ENCODE assay signal across 33 cellular contexts in genomic region chr11:62608776-62609175, GRCh38. TPM values are rescaled to one million over a fixed set of nuclear protein-coding genes. Genes with fewer than 3 reads are reported as not detected.
DNase-seq lines count a peak whose midpoint lies in the region; ATAC-seq, FAIRE-seq and TF ChIP-seq lines count a peak whose summit lies in the region.
"Had no signal": no experiment of that assay in that cellular context is flagged by ENCODE, and none has a peak within 500 bp of the region (broad histone marks: within the 10 kb centered on the region; RNA-seq: fewer than 3 reads in every experiment).

No MANE protein-coding gene starts in this region.

- H3K27ac Mint-ChIP-seq in activated CD8-positive, alpha-beta memory T cell treated with anti-CD3 and anti-CD28 coated beads, Interleukin-2, amount 10 ng/mL, durations not matched to agents 7 days and 5 days = peak overlapping the region; percentile 12
- peak overlapping the region in 4 of 7 donors; percentile 46 to 97 (median 82) for H3K27ac Mint-ChIP-seq in CD14-positive monocyte
- no peak overlapping the region for H3K27ac Mint-ChIP-seq in astrocyte (ENCODE audit: unreplicated experiment)
- H3K27ac Mint-ChIP-seq in osteocyte (ENCODE audit: unreplicated experiment) = peak overlapping the region; percentile 38
- H3K27ac Mint-ChIP-seq: activated naive CD4-positive, alpha-beta T cell treated with anti-CD3 and anti-CD28 coated beads, Interleukin-2, amount 10 ng/mL, durations not matched to agents 7 days and 5 days; progenitor cell of endocrine pancreas had no signal

- H3K4me2 ChIP-seq in astrocyte (ENCODE audit: low read length) = no peak overlapping the region
- H3K4me2 ChIP-seq: A549 had no signal

- no peak overlapping the region for H3K4me3 Mint-ChIP-seq in activated CD8-positive, alpha-beta memory T cell treated with anti-CD3 and anti-CD28 coated beads, Interleukin-2, amount 10 ng/mL, durations not matched to agents 7 days and 5 days
- H3K4me3 Mint-ChIP-seq in CD14-positive monocyte (no peak overlapping the region), astrocyte (ENCODE audit: unreplicated experiment) (peak overlapping the region; percentile 6), osteocyte (ENCODE audit: unreplicated experiment) (no peak overlapping the region)
- H3K4me3 Mint-ChIP-seq: activated CD4-positive, alpha-beta memory T cell treated with anti-CD3 and anti-CD28 coated beads, Interleukin-2, amount 10 ng/mL, durations not matched to agents 7 days and 5 days; activated naive CD4-positive, alpha-beta T cell treated with anti-CD3 and anti-CD28 coated beads, Interleukin-2, amount 10 ng/mL, durations not matched to agents 7 days and 5 days; central memory CD8-positive, alpha-beta T cell had no signal

- intact Hi-C loops in CD14-positive monocyte (cut with micrococcal nuclease) = no loop called here
- intact Hi-C loops in vagina (cut with DNase I) = no loop called here
- intact Hi-C loops in upper lobe of right lung (cut with DNase I) = no loop called here

- FAIRE-seq in astrocyte (lab: Jason Lieb, UNC) = no peak
- FAIRE-seq: A549, frontal cortex, GM19239, urothelium cell line had no signal

- H3K9ac ChIP-seq in astrocyte (ENCODE audit: low read length) = no peak overlapping the region

- peaks cover 51% of the 10 kb centered on the region for H3K4me1 Mint-ChIP-seq in activated CD8-positive, alpha-beta memory T cell treated with anti-CD3 and anti-CD28 coated beads, Interleukin-2, amount 10 ng/mL, durations not matched to agents 7 days and 5 days
- H3K4me1 Mint-ChIP-seq in CD14-positive monocyte (peaks cover 38% of the 10 kb centered on the region), astrocyte (ENCODE audit: low read depth, unreplicated experiment) (peaks cover 13% of the 10 kb centered on the region), osteocyte (ENCODE audit: unreplicated experiment) (peaks cover 19% of the 10 kb centered on the region)

- H2AFZ ChIP-seq in astrocyte (ENCODE audit: low read depth, low read length) = no peak overlapping the region

- CTCF ChIA-PET in activated CD8-positive, alpha-beta memory T cell treated with anti-CD3 and anti-CD28 coated beads, Interleukin-2, amount 10 ng/mL, durations not matched to agents 7 days and 5 days (lab: Charles Lee) = interaction anchor here (1.0 to 2.0 kb wide), 2 partner anchors 86 to 87 kb away, joined by 3 to 9 read pairs; no protein-coding TSS in a partner anchor

- DNase-seq in activated CD8-positive, alpha-beta memory T cell treated with anti-CD3 and anti-CD28 coated beads, Interleukin-2, amount 10 ng/mL, durations not matched to agents 7 days and 5 days = no peak
- no peak for DNase-seq in activated CD8-positive, alpha-beta memory T cell treated with anti-CD3 and anti-CD28 coated beads, Interleukin-2, amount 50 U/mL, for 48 hours
- DNase-seq in CD14-positive monocyte (ENCODE audit: low spot score) = no peak
- no peak for DNase-seq in astrocyte (ENCODE audit: low read depth)
- no peak for DNase-seq in osteocyte (ENCODE audit: extremely low spot score, unreplicated experiment)
- DNase-seq in NCI-H510A treated with DMSO at 0.1 percent for 48 hours (lab: John Stamatoyannopoulos, UW) = no peak
- DNase-seq in vagina (ENCODE audit: extremely low spot score in 2 of 2) = no peak
- DNase-seq in upper lobe of right lung = no peak
- DNase-seq: activated CD4-positive, alpha-beta memory T cell treated with anti-CD3 and anti-CD28 coated beads, Interleukin-2, amount 10 ng/mL, durations not matched to agents 7 days and 5 days; activated naive CD4-positive, alpha-beta T cell treated with anti-CD3 and anti-CD28 coated beads, Interleukin-2, amount 10 ng/mL, durations not matched to agents 7 days and 5 days; BE2C; dermis blood vessel endothelial cell; DMS79; esophagus squamous epithelium; GF-D8; HCEC 1CT; MG63; NCI-H1105 treated with DMSO at 0.1 percent for 48 hours; NCI-H2029 treated with DMSO at 0.1 percent for 48 hours; NCI-H226; NCI-H774; right lobe of liver; SJCRH30; stimulated activated CD4-positive, alpha-beta T cell treated with anti-CD3 and anti-CD28 coated beads, Interleukin-2, amount 100 ng/mL, for 48 hours had no signal

- H3K27ac ChIP-seq in astrocyte (ENCODE audit: low read depth, low read length) (no peak overlapping the region), vagina (no peak overlapping the region), upper lobe of right lung (no peak overlapping the region)
- H3K27ac ChIP-seq: A549, neutrophil, right lobe of liver, SJCRH30 had no signal

- ATAC-seq in activated CD8-positive, alpha-beta memory T cell treated with anti-CD3 and anti-CD28 coated beads, Interleukin-2, amount 10 ng/mL, durations not matched to agents 7 days and 5 days = no peak
- no peak for ATAC-seq in upper lobe of right lung
- ATAC-seq: A549; activated CD4-positive, CD25-positive, alpha-beta regulatory T cell treated with anti-CD3 and anti-CD28 coated beads, Interleukin-2, amount 50 U/mL, for 24 hours; right lobe of liver had no signal

- H3K4me3 ChIP-seq in astrocyte (ENCODE audit: insufficient read depth, low read depth, low read length) (no peak overlapping the region), vagina (no peak overlapping the region), upper lobe of right lung (no peak overlapping the region)
- H3K4me3 ChIP-seq: A549, esophagus squamous epithelium, lung, MG63, right lobe of liver, SJCRH30 had no signal

- peaks cover 8% of the 10 kb centered on the region for H3K36me3 ChIP-seq in astrocyte (ENCODE audit: insufficient read depth, low read length)
- peaks cover 0 to 27% of the 10 kb centered on the region in 2 donors for H3K36me3 ChIP-seq in vagina
- peaks cover 50% of the 10 kb centered on the region for H3K36me3 ChIP-seq in upper lobe of right lung
- H3K36me3 ChIP-seq: BE2C, right lobe of liver, SJCRH30 had no signal

- peaks cover 29% of the 10 kb centered on the region for H3K36me3 Mint-ChIP-seq in activated CD8-positive, alpha-beta memory T cell treated with anti-CD3 and anti-CD28 coated beads, Interleukin-2, amount 10 ng/mL, durations not matched to agents 7 days and 5 days
- H3K36me3 Mint-ChIP-seq in CD14-positive monocyte (peaks cover 55 to 64% of the 10 kb centered on the region in 2 donors), astrocyte (ENCODE audit: low read depth, unreplicated experiment) (peaks cover 20% of the 10 kb centered on the region), osteocyte (ENCODE audit: unreplicated experiment) (peaks cover 14% of the 10 kb centered on the region)

- H3K27me3 Mint-ChIP-seq in activated CD8-positive, alpha-beta memory T cell treated with anti-CD3 and anti-CD28 coated beads, Interleukin-2, amount 10 ng/mL, durations not matched to agents 7 days and 5 days = no peaks in the 10 kb centered on the region
- H3K27me3 Mint-ChIP-seq in CD14-positive monocyte (ENCODE audit: low read depth in 3 of 3) (peaks cover 0 to 2% (median 0%) of the 10 kb centered on the region in 3 donors), astrocyte (ENCODE audit: low read depth, unreplicated experiment) (no peaks in the 10 kb centered on the region), osteocyte (ENCODE audit: unreplicated experiment) (no peaks in the 10 kb centered on the region)
- H3K27me3 Mint-ChIP-seq: activated CD4-positive, alpha-beta memory T cell treated with anti-CD3 and anti-CD28 coated beads, Interleukin-2, amount 10 ng/mL, durations not matched to agents 7 days and 5 days; activated naive CD4-positive, alpha-beta T cell treated with anti-CD3 and anti-CD28 coated beads, Interleukin-2, amount 10 ng/mL, durations not matched to agents 7 days and 5 days; central memory CD8-positive, alpha-beta T cell had no signal

- H4K20me1 ChIP-seq in astrocyte (ENCODE audit: insufficient read depth, low read length) = peaks cover 6% of the 10 kb centered on the region

- H3K79me2 ChIP-seq in astrocyte (ENCODE audit: insufficient read depth, low read length) = peaks cover 9% of the 10 kb centered on the region

- no peaks in the 10 kb centered on the region for H3K9me3 ChIP-seq in astrocyte (ENCODE audit: insufficient read depth, low read depth, low read length)
- no peaks in the 10 kb centered on the region for H3K9me3 ChIP-seq in vagina
- H3K9me3 ChIP-seq in upper lobe of right lung = no peaks in the 10 kb centered on the region
- H3K9me3 ChIP-seq: A549, BE2C, esophagus squamous epithelium, MG63, neutrophil, right lobe of liver, SJCRH30 had no signal

- no peaks in the 10 kb centered on the region for H3K9me3 Mint-ChIP-seq in activated CD8-positive, alpha-beta memory T cell treated with anti-CD3 and anti-CD28 coated beads, Interleukin-2, amount 10 ng/mL, durations not matched to agents 7 days and 5 days (ENCODE audit: low read depth)
- H3K9me3 Mint-ChIP-seq in CD14-positive monocyte = peaks cover 0 to 2% (median 0%) of the 10 kb centered on the region in 7 donors
- H3K9me3 Mint-ChIP-seq in astrocyte (ENCODE audit: unreplicated experiment) = no peaks in the 10 kb centered on the region
- H3K9me3 Mint-ChIP-seq in osteocyte (ENCODE audit: unreplicated experiment) = no peaks in the 10 kb centered on the region
- H3K9me3 Mint-ChIP-seq: activated CD4-positive, alpha-beta memory T cell treated with anti-CD3 and anti-CD28 coated beads, Interleukin-2, amount 10 ng/mL, durations not matched to agents 7 days and 5 days; activated naive CD4-positive, alpha-beta T cell treated with anti-CD3 and anti-CD28 coated beads, Interleukin-2, amount 10 ng/mL, durations not matched to agents 7 days and 5 days; central memory CD8-positive, alpha-beta T cell had no signal

- H3K4me1 ChIP-seq in astrocyte (ENCODE audit: insufficient read depth, low read length) = peaks cover 11% of the 10 kb centered on the region
- H3K4me1 ChIP-seq in vagina = peaks cover 33% of the 10 kb centered on the region
- H3K4me1 ChIP-seq in upper lobe of right lung = peaks cover 23% of the 10 kb centered on the region
- H3K4me1 ChIP-seq: BE2C, SJCRH30 had no signal

- no peaks in the 10 kb centered on the region for H3K27me3 ChIP-seq in astrocyte (ENCODE audit: insufficient read depth, low read length)
- H3K27me3 ChIP-seq in vagina = no peaks in the 10 kb centered on the region
- H3K27me3 ChIP-seq in upper lobe of right lung = no peaks in the 10 kb centered on the region
- H3K27me3 ChIP-seq: BE2C, esophagus squamous epithelium, MG63, neutrophil, right lobe of liver, SJCRH30 had no signal

- TF ChIP-seq CTCF in CD14-positive monocyte (IDR thresholded peaks at IDR 0.05) (no peak), astrocyte (IDR thresholded peaks at IDR 0.05; ENCODE audit: insufficient read depth, low read depth, low read length) (no peak), osteocyte (IDR thresholded peaks at IDR 0.05) (no peak), vagina (IDR thresholded peaks at IDR 0.05) (no peak), upper lobe of right lung (IDR thresholded peaks at IDR 0.05) (no peak)

- TF ChIP-seq POLR2A in vagina (IDR thresholded peaks at IDR 0.05) = no peak

RNA-seq across cellular contexts. Expression of gene EML3, which starts 3.8 kb away (rescaled TPM):
- 100 to 1,000 TPM; 132 to 133 TPM for total RNA-seq in activated CD8-positive, alpha-beta memory T cell treated with anti-CD3 and anti-CD28 coated beads, Interleukin-2, amount 10 ng/mL, durations not matched to agents 7 days and 5 days
- polyA plus RNA-seq in CD14-positive monocyte = 10 to 100 TPM in 1 of 2 donors, 1 to 10 TPM in 1; 7.2 to 10.6 TPM
- total RNA-seq in astrocyte (25.5 and 29.8 TPM in 2 replicates), osteocyte (78.8 and 80.9 TPM in 2 replicates), vagina (69.0 TPM), upper lobe of right lung (91.1 TPM)

RNA-seq across cellular contexts. Expression of gene ROM1, which starts 4.3 kb away (rescaled TPM):
- 1 to 10 TPM; 1.1 to 1.5 TPM for total RNA-seq in activated CD8-positive, alpha-beta memory T cell treated with anti-CD3 and anti-CD28 coated beads, Interleukin-2, amount 10 ng/mL, durations not matched to agents 7 days and 5 days
- 1 to 10 TPM in 1 of 2 donors, under 1 TPM in 1; 0.51 to 1.4 TPM for polyA plus RNA-seq in CD14-positive monocyte
- 0.79 and 1.3 TPM in 2 replicates for total RNA-seq in astrocyte
- 3.3 and 4.4 TPM in 2 replicates for total RNA-seq in osteocyte
- total RNA-seq in vagina = 6.1 TPM
- total RNA-seq in upper lobe of right lung = 5.2 TPM

RNA-seq across cellular contexts. Expression of gene MTA2, which starts 7.1 kb away (rescaled TPM):
- 100 to 1,000 TPM; 245 to 264 TPM for total RNA-seq in activated CD8-positive, alpha-beta memory T cell treated with anti-CD3 and anti-CD28 coated beads, Interleukin-2, amount 10 ng/mL, durations not matched to agents 7 days and 5 days
- 10 to 100 TPM; 14.0 to 17.6 TPM for polyA plus RNA-seq in CD14-positive monocyte
- total RNA-seq in astrocyte = 123 and 136 TPM in 2 replicates
- total RNA-seq in osteocyte = 91.6 and 107 TPM in 2 replicates
- total RNA-seq in vagina = 96.3 TPM
- total RNA-seq in upper lobe of right lung = 75.0 TPM

RNA-seq across cellular contexts. Expression of gene B3GAT3, which starts 13.0 kb away (rescaled TPM):
- 10 to 100 TPM; 64.5 to 69.7 TPM for total RNA-seq in activated CD8-positive, alpha-beta memory T cell treated with anti-CD3 and anti-CD28 coated beads, Interleukin-2, amount 10 ng/mL, durations not matched to agents 7 days and 5 days
- 10 to 100 TPM; 18.5 to 19.0 TPM for polyA plus RNA-seq in CD14-positive monocyte
- 52.4 and 54.5 TPM in 2 replicates for total RNA-seq in astrocyte
- 35.8 and 41.4 TPM in 2 replicates for total RNA-seq in osteocyte
- 41.7 TPM for total RNA-seq in vagina
- total RNA-seq in upper lobe of right lung = 40.1 TPM

RNA-seq across cellular contexts. Expression of gene TUT1, which starts 17.5 kb away (rescaled TPM):
- 10 to 100 TPM; 24.7 to 29.6 TPM for total RNA-seq in activated CD8-positive, alpha-beta memory T cell treated with anti-CD3 and anti-CD28 coated beads, Interleukin-2, amount 10 ng/mL, durations not matched to agents 7 days and 5 days
- polyA plus RNA-seq in CD14-positive monocyte = 1 to 10 TPM; 1.8 to 2.1 TPM
- total RNA-seq in astrocyte = 16.8 and 18.3 TPM in 2 replicates
- 12.7 and 15.6 TPM in 2 replicates for total RNA-seq in osteocyte
- total RNA-seq in vagina = 12.0 TPM
- total RNA-seq in upper lobe of right lung = 17.6 TPM
